ENCODE assay signal across 1 cellular context in the genomic region with DNA sequence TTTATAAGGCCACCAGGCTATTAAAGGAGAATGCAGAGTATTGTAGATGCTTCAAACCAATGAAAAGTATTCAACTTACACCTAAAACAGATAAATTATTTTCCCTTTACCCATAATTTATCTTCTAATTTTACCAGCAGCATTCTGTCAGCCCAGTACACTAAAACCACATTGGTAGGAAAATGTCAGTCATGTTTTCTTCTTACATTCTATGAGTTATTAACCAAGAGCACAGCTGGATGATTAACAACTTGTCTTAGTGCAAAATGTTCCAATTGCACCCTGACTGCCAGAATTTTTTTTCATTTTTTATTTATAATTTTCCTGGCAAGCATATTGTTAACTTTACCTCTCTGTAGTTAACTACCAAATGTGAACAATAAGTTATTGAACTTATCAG.
TF ChIP-seq lines count a peak whose summit lies in the region.

No MANE protein-coding gene starts in this region.

TF ChIP-seq in SK-N-SH treated with all-trans-retinoic acid at 6 μM for 48 hours, 23 proteins besides CTCF, POLR2A, EP300 and RAD21 (continued from another document):
- TF ChIP-seq, protein P1, sequence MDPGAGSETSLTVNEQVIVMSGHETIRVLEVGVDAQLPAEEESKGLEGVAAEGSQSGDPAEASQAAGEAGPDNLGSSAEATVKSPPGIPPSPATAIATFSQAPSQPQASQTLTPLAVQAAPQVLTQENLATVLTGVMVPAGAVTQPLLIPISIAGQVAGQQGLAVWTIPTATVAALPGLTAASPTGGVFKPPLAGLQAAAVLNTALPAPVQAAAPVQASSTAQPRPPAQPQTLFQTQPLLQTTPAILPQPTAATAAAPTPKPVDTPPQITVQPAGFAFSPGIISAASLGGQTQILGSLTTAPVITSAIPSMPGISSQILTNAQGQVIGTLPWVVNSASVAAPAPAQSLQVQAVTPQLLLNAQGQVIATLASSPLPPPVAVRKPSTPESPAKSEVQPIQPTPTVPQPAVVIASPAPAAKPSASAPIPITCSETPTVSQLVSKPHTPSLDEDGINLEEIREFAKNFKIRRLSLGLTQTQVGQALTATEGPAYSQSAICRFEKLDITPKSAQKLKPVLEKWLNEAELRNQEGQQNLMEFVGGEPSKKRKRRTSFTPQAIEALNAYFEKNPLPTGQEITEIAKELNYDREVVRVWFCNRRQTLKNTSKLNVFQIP (CRISPR knock-in tag; IDR thresholded peaks at IDR 0.05; ENCODE audit: borderline replicate concordance, low read depth): no peak
- TF ChIP-seq, protein P2, sequence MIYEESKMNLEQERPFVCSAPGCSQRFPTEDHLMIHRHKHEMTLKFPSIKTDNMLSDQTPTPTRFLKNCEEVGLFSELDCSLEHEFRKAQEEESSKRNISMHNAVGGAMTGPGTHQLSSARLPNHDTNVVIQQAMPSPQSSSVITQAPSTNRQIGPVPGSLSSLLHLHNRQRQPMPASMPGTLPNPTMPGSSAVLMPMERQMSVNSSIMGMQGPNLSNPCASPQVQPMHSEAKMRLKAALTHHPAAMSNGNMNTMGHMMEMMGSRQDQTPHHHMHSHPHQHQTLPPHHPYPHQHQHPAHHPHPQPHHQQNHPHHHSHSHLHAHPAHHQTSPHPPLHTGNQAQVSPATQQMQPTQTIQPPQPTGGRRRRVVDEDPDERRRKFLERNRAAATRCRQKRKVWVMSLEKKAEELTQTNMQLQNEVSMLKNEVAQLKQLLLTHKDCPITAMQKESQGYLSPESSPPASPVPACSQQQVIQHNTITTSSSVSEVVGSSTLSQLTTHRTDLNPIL (CRISPR knock-in tag; IDR thresholded peaks at IDR 0.05; ENCODE audit: low read depth): no peak
- no peak for TF ChIP-seq PPARA (CRISPR knock-in tag; IDR thresholded peaks at IDR 0.05; ENCODE audit: borderline replicate concordance)
